Comparison of ENCODE assay signal across 11 cellular contexts in the genomic region with DNA sequence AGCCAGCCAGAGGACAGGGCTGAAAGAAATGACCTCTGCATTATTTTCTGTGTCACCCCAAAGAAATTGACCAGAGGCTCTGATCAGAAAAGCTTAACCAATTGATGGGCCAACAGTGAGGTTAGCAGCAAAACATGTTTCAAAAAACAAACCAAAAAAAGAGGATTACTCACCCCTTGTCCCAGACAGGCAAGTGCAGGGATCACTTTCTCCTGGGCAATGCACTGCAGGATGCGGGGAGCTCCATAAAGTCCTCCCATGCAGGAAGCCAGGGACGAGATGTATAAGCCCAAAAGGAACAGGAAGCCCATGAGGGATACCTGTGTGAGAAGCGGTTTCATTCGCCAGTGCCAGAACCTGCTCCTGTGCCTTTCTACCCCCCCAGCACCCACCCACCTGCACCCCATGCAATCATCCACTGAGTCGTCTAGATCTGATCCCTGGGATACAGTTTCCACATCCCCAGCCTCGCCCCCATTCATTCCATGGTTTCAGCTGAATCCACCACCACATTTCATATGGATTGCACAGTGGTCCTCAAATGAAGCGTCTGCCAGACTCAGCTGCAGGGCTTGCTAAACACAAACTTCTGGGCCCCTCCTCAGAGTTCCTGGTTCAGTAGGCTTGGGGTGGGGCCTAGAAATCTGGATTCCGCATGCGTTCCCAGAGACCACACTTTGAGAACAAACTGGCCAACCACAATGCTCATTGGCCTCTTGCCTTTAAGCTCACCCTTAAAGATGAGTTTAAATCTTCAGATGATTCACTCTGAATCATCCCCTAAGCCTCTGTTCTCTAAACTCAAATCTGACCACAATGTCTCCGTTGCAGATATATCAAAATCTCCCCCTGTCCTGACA. TPM values are rescaled to one million over a fixed set of nuclear protein-coding genes. Genes with fewer than 3 reads are reported as not detected.
DNase-seq lines count a peak whose midpoint lies in the region; ATAC-seq and FAIRE-seq lines count a peak whose summit lies in the region.
"Had no signal": no experiment of that assay in that cellular context is flagged by ENCODE, and none has a peak within 500 bp of the region (broad histone marks: within the 10 kb centered on the region; RNA-seq: fewer than 3 reads in every experiment).

No MANE protein-coding gene starts in this region.

- peaks cover 23% of the 10 kb centered on the region for H3K4me1 Mint-ChIP-seq in T-helper 2 cell treated with Interferon-gamma antibody and Interleukin-4, amounts not matched to agents 5 μg/mL and 100 μg/mL, for 36 hours (ENCODE audit: low read depth)

- peaks cover 3% of the 10 kb centered on the region for H3K9me3 Mint-ChIP-seq in T-helper 2 cell treated with Interferon-gamma antibody and Interleukin-4, amounts not matched to agents 5 μg/mL and 100 μg/mL, for 36 hours
- H3K9me3 Mint-ChIP-seq: GM23338 had no signal

- H3K4me3 Mint-ChIP-seq in T-helper 2 cell treated with Interferon-gamma antibody and Interleukin-4, amounts not matched to agents 5 μg/mL and 100 μg/mL, for 36 hours = no peak overlapping the region
- H3K4me3 Mint-ChIP-seq: GM23338 had no signal

- DNase-seq in A172 (ENCODE audit: low spot score) (peak; percentile 100), GM19239 (ENCODE audit: insufficient read length, low spot score) (no peak), fibroblast of peridontal ligament (ENCODE audit: extremely low read depth) (peak; percentile 98), DMS53 (lab: John Stamatoyannopoulos, UW) (no peak), RPMI8226 (no peak), DMS79 treated with DMSO at 0.1 percent for 48 hours (lab: John Stamatoyannopoulos, UW) (no peak)
- peak; percentile 51 for DNase-seq in T-helper 2 cell treated with Interferon-gamma antibody and Interleukin-4, amounts not matched to agents 5 μg/mL and 100 μg/mL, for 36 hours (ENCODE audit: low spot score)
- DNase-seq: NCI-H1105, testis had no signal

- FAIRE-seq in GM19239 (lab: Jason Lieb, UNC) = peak; percentile 33

- no peaks in the 10 kb centered on the region for H3K36me3 Mint-ChIP-seq in T-helper 2 cell treated with Interferon-gamma antibody and Interleukin-4, amounts not matched to agents 5 μg/mL and 100 μg/mL, for 36 hours (ENCODE audit: low read depth)

- peaks cover 24% of the 10 kb centered on the region for H3K27me3 Mint-ChIP-seq in T-helper 2 cell treated with Interferon-gamma antibody and Interleukin-4, amounts not matched to agents 5 μg/mL and 100 μg/mL, for 36 hours (ENCODE audit: low read depth)

- peak overlapping the region; percentile 29 for H3K27ac Mint-ChIP-seq in T-helper 2 cell treated with Interferon-gamma antibody and Interleukin-4, amounts not matched to agents 5 μg/mL and 100 μg/mL, for 36 hours
- H3K27ac Mint-ChIP-seq: GM23338 had no signal

- ATAC-seq in GM18867 (IDR thresholded peaks at IDR 0.05; ENCODE audit: unreplicated experiment) = no peak
- ATAC-seq: GM23338 had no signal

RNA-seq across cellular contexts. Expression of a gene that starts 54.4 kb away (rescaled TPM):
- total RNA-seq in A172 (2014; rRNA removed; shearing (Covaris generic)) = 47.2 and 71.4 TPM in 2 replicates

Comparison
In these comparisons a context has a peak if more than half of its experiments do, and no peak if none do; other contexts are left out.
1. DNase-seq: peak in A172 (single experiment), T-helper 2 cell treated with Interferon-gamma antibody and Interleukin-4, amounts not matched to agents 5 μg/mL and 100 μg/mL, for 36 hours (single experiment) and fibroblast of peridontal ligament (single experiment); none in GM19239 (single experiment), DMS53 (single experiment), RPMI8226 (single experiment) and DMS79 treated with DMSO at 0.1 percent for 48 hours (single experiment).